In the genomic region with DNA sequence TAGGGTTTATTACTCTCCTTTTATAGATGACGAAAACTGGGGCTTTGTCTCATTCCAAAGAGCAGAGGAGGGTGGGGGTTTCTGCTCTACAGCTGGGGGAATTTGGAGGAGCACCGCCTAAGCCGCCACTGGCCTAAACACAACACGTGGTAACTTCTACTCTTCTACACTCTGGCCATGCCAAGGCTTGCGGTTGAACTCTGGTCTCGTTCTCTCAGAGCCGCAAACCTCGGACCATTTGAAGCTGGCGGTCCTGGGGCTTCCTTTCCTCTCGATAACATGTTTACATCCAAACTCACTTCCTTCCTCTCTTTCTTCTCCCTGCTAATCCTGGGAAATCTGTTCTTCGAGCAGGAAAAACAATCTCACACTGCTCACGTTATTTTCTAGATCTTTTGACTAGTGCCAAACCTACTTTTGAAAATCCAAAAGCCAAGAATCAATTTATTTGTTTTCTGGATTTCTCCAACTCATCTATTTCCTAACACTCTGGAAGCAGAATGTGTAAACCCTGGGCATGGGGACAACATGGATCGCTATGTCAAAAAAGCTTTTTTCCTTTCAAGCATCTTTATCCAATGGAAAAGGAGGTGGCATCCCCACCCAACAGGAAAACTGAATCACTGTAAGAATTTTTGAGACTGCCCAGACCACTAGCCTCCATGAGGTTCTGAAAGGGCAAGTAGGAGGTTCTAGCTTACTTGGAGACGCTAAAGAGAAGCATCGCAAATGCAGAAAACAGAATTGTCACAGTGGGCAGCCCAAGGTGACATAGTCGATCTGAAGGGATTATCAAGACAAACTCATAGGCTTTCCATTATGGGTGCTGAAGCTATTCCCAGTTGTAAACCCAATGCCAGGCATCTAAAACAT, we compare ENCODE assay signal across 8 cellular contexts. TPM values are rescaled to one million over a fixed set of nuclear protein-coding genes. Genes with fewer than 3 reads are reported as not detected.
DNase-seq lines count a peak whose midpoint lies in the region; ATAC-seq and TF ChIP-seq lines count a peak whose summit lies in the region.

No MANE protein-coding gene starts in this region.

- CTCF ChIA-PET in Calu3 (lab: Charles Lee) = interaction anchor here (1.4 kb wide), 1 partner anchor 11 kb away, joined by 3 read pairs; no protein-coding TSS in a partner anchor
- CTCF ChIA-PET in activated CD8-positive, alpha-beta memory T cell treated with anti-CD3 and anti-CD28 coated beads, Interleukin-2, amount 10 ng/mL, durations not matched to agents 7 days and 5 days (lab: Charles Lee) = interaction anchor here (1.4 to 13.1 kb wide), 3 partner anchors 14 to 242 kb away, joined by 4 to 204 read pairs (median 102); a partner anchor contains a TSS

- peak overlapping the region; percentile 78 for H3K27ac Mint-ChIP-seq in Calu3 (ENCODE audit: unreplicated experiment)
- H3K27ac Mint-ChIP-seq in activated CD8-positive, alpha-beta memory T cell treated with anti-CD3 and anti-CD28 coated beads, Interleukin-2, amount 10 ng/mL, durations not matched to agents 7 days and 5 days = peak overlapping the region; percentile 98
- H3K27ac Mint-ChIP-seq in naive thymus-derived CD8-positive, alpha-beta T cell = peak overlapping the region; percentile 97 to 100 (median 99)

- peaks cover 59% of the 10 kb centered on the region for H3K4me1 Mint-ChIP-seq in Calu3 (ENCODE audit: low read depth, unreplicated experiment)
- peaks cover 59% of the 10 kb centered on the region for H3K4me1 Mint-ChIP-seq in activated CD8-positive, alpha-beta memory T cell treated with anti-CD3 and anti-CD28 coated beads, Interleukin-2, amount 10 ng/mL, durations not matched to agents 7 days and 5 days
- peaks cover 37 to 75% (median 68%) of the 10 kb centered on the region in 4 donors for H3K4me1 Mint-ChIP-seq in naive thymus-derived CD8-positive, alpha-beta T cell

- intact Hi-C loops in Calu3 (cut with micrococcal nuclease; ENCODE audit: unreplicated experiment) = no loop called here

- H3K9me3 Mint-ChIP-seq in Calu3 (ENCODE audit: low read depth, unreplicated experiment) = peaks cover 3% of the 10 kb centered on the region
- H3K9me3 Mint-ChIP-seq in activated CD8-positive, alpha-beta memory T cell treated with anti-CD3 and anti-CD28 coated beads, Interleukin-2, amount 10 ng/mL, durations not matched to agents 7 days and 5 days (ENCODE audit: low read depth) = no peaks in the 10 kb centered on the region
- peaks cover 0 to 21% (median 5%) of the 10 kb centered on the region in 9 donors for H3K9me3 Mint-ChIP-seq in naive thymus-derived CD8-positive, alpha-beta T cell

- no peak for TF ChIP-seq CTCF in Calu3 (IDR thresholded peaks at IDR 0.05; ENCODE audit: unreplicated experiment)

- peak; percentile 63 for DNase-seq in Calu3
- peak; percentile 55 for DNase-seq in NCI-H82 treated with DMSO at 0.1 percent for 48 hours (lab: John Stamatoyannopoulos, UW; ENCODE audit: unreplicated experiment)
- DNase-seq in activated CD8-positive, alpha-beta memory T cell treated with anti-CD3 and anti-CD28 coated beads, Interleukin-2, amount 10 ng/mL, durations not matched to agents 7 days and 5 days = peak; percentile 94
- DNase-seq in epithelial cell of prostate (ENCODE audit: low read depth, low spot score) = no peak
- DNase-seq in naive thymus-derived CD8-positive, alpha-beta T cell = peak; percentile 58 to 90 (median 85)
- DNase-seq in stimulated activated CD8-positive, alpha-beta memory T cell treated with anti-CD3 and anti-CD28 coated beads, Interleukin-7, amount 100 ng/mL, for 48 hours (ENCODE audit: extremely low read depth in 1 of 2, low read depth in 1 of 2) = peak; percentile 65 to 78
- DNase-seq in cerebellar nuclear complex (lab: John Stamatoyannopoulos, UW) = no peak

- POLR2A ChIA-PET in naive thymus-derived CD8-positive, alpha-beta T cell (lab: Charles Lee) = interaction anchor here (0.6 to 9.4 kb wide), 12 partner anchors 8 to 547 kb away, joined by 3 to 162 read pairs (median 6); a partner anchor contains a TSS

- ATAC-seq in HG02610 (IDR thresholded peaks at IDR 0.05; ENCODE audit: unreplicated experiment) = peak; percentile 18
- ATAC-seq in activated CD8-positive, alpha-beta memory T cell treated with anti-CD3 and anti-CD28 coated beads, Interleukin-2, amount 10 ng/mL, durations not matched to agents 7 days and 5 days = peak; percentile 4
- ATAC-seq in naive thymus-derived CD8-positive, alpha-beta T cell = peak; percentile 25 to 30

- H3K4me3 Mint-ChIP-seq in Calu3 (ENCODE audit: low read depth, unreplicated experiment) = peak overlapping the region; percentile 77
- H3K4me3 Mint-ChIP-seq in activated CD8-positive, alpha-beta memory T cell treated with anti-CD3 and anti-CD28 coated beads, Interleukin-2, amount 10 ng/mL, durations not matched to agents 7 days and 5 days = peak overlapping the region; percentile 86
- peak overlapping the region; percentile 70 to 96 (median 91) for H3K4me3 Mint-ChIP-seq in naive thymus-derived CD8-positive, alpha-beta T cell

- H3K27ac ChIP-seq in epithelial cell of prostate = peak overlapping the region; percentile 87

- peaks cover 63% of the 10 kb centered on the region for H3K36me3 Mint-ChIP-seq in Calu3 (ENCODE audit: insufficient read depth, unreplicated experiment)
- H3K36me3 Mint-ChIP-seq in activated CD8-positive, alpha-beta memory T cell treated with anti-CD3 and anti-CD28 coated beads, Interleukin-2, amount 10 ng/mL, durations not matched to agents 7 days and 5 days = peaks cover 3% of the 10 kb centered on the region
- peaks cover 0 to 5% (median 2%) of the 10 kb centered on the region in 3 donors for H3K36me3 Mint-ChIP-seq in naive thymus-derived CD8-positive, alpha-beta T cell

- H3K27me3 Mint-ChIP-seq in Calu3 (ENCODE audit: unreplicated experiment) = peaks cover 8% of the 10 kb centered on the region
- no peaks in the 10 kb centered on the region for H3K27me3 Mint-ChIP-seq in activated CD8-positive, alpha-beta memory T cell treated with anti-CD3 and anti-CD28 coated beads, Interleukin-2, amount 10 ng/mL, durations not matched to agents 7 days and 5 days
- peaks cover 0 to 4% (median 0%) of the 10 kb centered on the region in 5 donors for H3K27me3 Mint-ChIP-seq in naive thymus-derived CD8-positive, alpha-beta T cell

- BruUV-seq in Calu3 (replicated peaks; lab: Mats Ljungman, UMichigan) = no TSS peak

RNA-seq across cellular contexts. Expression of a gene that starts 13.6 kb away (rescaled TPM):
- 25.8 and 31.8 TPM in 2 replicates for total RNA-seq in Calu3 (2022)
- total RNA-seq in activated CD8-positive, alpha-beta memory T cell treated with anti-CD3 and anti-CD28 coated beads, Interleukin-2, amount 10 ng/mL, durations not matched to agents 7 days and 5 days = 10 to 100 TPM; 34.8 to 36.7 TPM
- total RNA-seq in naive thymus-derived CD8-positive, alpha-beta T cell = 10 to 100 TPM; 24.3 to 25.3 TPM
- polyA plus RNA-seq in naive thymus-derived CD8-positive, alpha-beta T cell = 1 to 10 TPM; 2.0 to 3.2 (median 3.1) TPM

RNA-seq across cellular contexts. Expression of a gene that starts 30.2 kb away (rescaled TPM):
- total RNA-seq in Calu3 (2022) = not detected in 2 replicates
- total RNA-seq in activated CD8-positive, alpha-beta memory T cell treated with anti-CD3 and anti-CD28 coated beads, Interleukin-2, amount 10 ng/mL, durations not matched to agents 7 days and 5 days = under 1 TPM in 1 of 2 experiments, not detected in 1; 0.18 TPM
- under 1 TPM; 0.55 to 0.70 TPM for total RNA-seq in naive thymus-derived CD8-positive, alpha-beta T cell
- under 1 TPM; 0.23 to 0.45 (median 0.29) TPM for polyA plus RNA-seq in naive thymus-derived CD8-positive, alpha-beta T cell

Comparison
In these comparisons a context has a peak if more than half of its experiments do, and no peak if none do; other contexts are left out.
1. DNase-seq: peak in Calu3 (single experiment), NCI-H82 treated with DMSO at 0.1 percent for 48 hours (single experiment), activated CD8-positive, alpha-beta memory T cell treated with anti-CD3 and anti-CD28 coated beads, Interleukin-2, amount 10 ng/mL, durations not matched to agents 7 days and 5 days (single experiment), naive thymus-derived CD8-positive, alpha-beta T cell (10 of 10) and stimulated activated CD8-positive, alpha-beta memory T cell treated with anti-CD3 and anti-CD28 coated beads, Interleukin-7, amount 100 ng/mL, for 48 hours (2 of 2); none in epithelial cell of prostate (single experiment) and cerebellar nuclear complex (0 of 2).
2. Peak in every context shown above with its lines, with median percentiles within 50 percentile points of each other: H3K27ac Mint-ChIP-seq, H3K4me3 Mint-ChIP-seq and ATAC-seq.